In genomic region chr6:3874069-3874468, GRCh38 we compare ENCODE assay signal across 33 cellular contexts.
"Had no signal": no experiment of that assay in that cellular context is flagged by ENCODE, and none has a peak within 500 bp of the region (broad histone marks: within the 10 kb centered on the region; RNA-seq: fewer than 3 reads in every experiment).

No MANE protein-coding gene starts in this region.

- H3K4me1 Mint-ChIP-seq: endodermal cell had no signal

- H3K4me3 Mint-ChIP-seq: activated CD4-positive, alpha-beta memory T cell treated with anti-CD3 and anti-CD28 coated beads for 36 hours; activated CD4-positive, alpha-beta T cell treated with anti-CD3 and anti-CD28 coated beads for 36 hours; activated CD4-positive, alpha-beta T cell treated with anti-CD3 and anti-CD28 coated beads, Interleukin-2, amount 10 ng/mL, durations not matched to agents 24 days and 14 days; activated CD8-positive, alpha-beta T cell treated with anti-CD3 and anti-CD28 coated beads, Interleukin-2, amount 10 ng/mL, durations not matched to agents 7 days and 5 days; activated naive CD8-positive, alpha-beta T cell; activated T-cell treated with anti-CD3 and anti-CD28 coated beads, Interleukin-2, amount 50 U/mL, for 4 hours; activated T-helper 17 cell treated with anti-CD3 and anti-CD28 coated beads, Interleukin-2, amount 50 U/mL, for 72 hours; central memory CD8-positive, alpha-beta T cell; dendritic cell treated with granulocyte-macrophage colony-stimulating factor and Interleukin-4, amounts not matched to agents 40 ng/mL and 50 ng/mL, for 4 days; endodermal cell; T-helper 17 cell; T-helper 2 cell treated with Interferon-gamma antibody and Interleukin-4, amounts not matched to agents 5 μg/mL and 100 μg/mL, for 36 hours had no signal

- H3K9me3 Mint-ChIP-seq: activated CD4-positive, alpha-beta memory T cell treated with anti-CD3 and anti-CD28 coated beads for 36 hours; activated CD4-positive, alpha-beta T cell treated with anti-CD3 and anti-CD28 coated beads, Interleukin-2, amount 10 ng/mL, durations not matched to agents 24 days and 14 days; activated T-cell treated with anti-CD3 and anti-CD28 coated beads, Interleukin-2, amount 50 U/mL, for 4 hours; activated T-helper 17 cell treated with anti-CD3 and anti-CD28 coated beads, Interleukin-2, amount 50 U/mL, for 72 hours; central memory CD8-positive, alpha-beta T cell; dendritic cell treated with granulocyte-macrophage colony-stimulating factor and Interleukin-4, amounts not matched to agents 40 ng/mL and 50 ng/mL, for 4 days; endodermal cell had no signal

- FAIRE-seq: astrocyte, bronchial epithelial cell, frontal cortex had no signal

- H3K27ac Mint-ChIP-seq: activated CD4-positive, alpha-beta memory T cell treated with anti-CD3 and anti-CD28 coated beads for 36 hours; activated CD4-positive, alpha-beta T cell treated with anti-CD3 and anti-CD28 coated beads for 36 hours; activated CD4-positive, alpha-beta T cell treated with anti-CD3 and anti-CD28 coated beads, Interleukin-2, amount 10 ng/mL, durations not matched to agents 24 days and 14 days; activated CD8-positive, alpha-beta T cell treated with anti-CD3 and anti-CD28 coated beads, Interleukin-2, amount 10 ng/mL, durations not matched to agents 7 days and 5 days; activated naive CD8-positive, alpha-beta T cell; activated T-helper 17 cell treated with anti-CD3 and anti-CD28 coated beads, Interleukin-2, amount 50 U/mL, for 72 hours; dendritic cell treated with granulocyte-macrophage colony-stimulating factor and Interleukin-4, amounts not matched to agents 40 ng/mL and 50 ng/mL, for 4 days; endodermal cell; T-helper 17 cell; T-helper 2 cell treated with Interferon-gamma antibody and Interleukin-4, amounts not matched to agents 5 μg/mL and 100 μg/mL, for 36 hours had no signal

- H3K27ac ChIP-seq: brain microvascular endothelial cell, coronary artery, dorsolateral prefrontal cortex, heart left ventricle had no signal

- ATAC-seq: activated CD4-positive, alpha-beta T cell treated with anti-CD3 and anti-CD28 coated beads for 36 hours; activated CD8-positive, alpha-beta T cell treated with anti-CD3 and anti-CD28 coated beads, Interleukin-2, amount 10 ng/mL, durations not matched to agents 7 days and 5 days; activated T-cell treated with anti-CD3 and anti-CD28 coated beads, Interleukin-2, amount 50 U/mL, for 4 hours; activated T-helper 17 cell treated with anti-CD3 and anti-CD28 coated beads, Interleukin-2, amount 50 U/mL, for 72 hours; esophagus mucosa; heart left ventricle; T-helper 17 cell had no signal

- H3K4me3 ChIP-seq: coronary artery, dorsolateral prefrontal cortex, heart left ventricle had no signal

- H3K9me3 ChIP-seq: heart left ventricle had no signal

- H3K36me3 ChIP-seq: brain microvascular endothelial cell, heart left ventricle had no signal

- H3K27me3 Mint-ChIP-seq: activated T-helper 17 cell treated with anti-CD3 and anti-CD28 coated beads, Interleukin-2, amount 50 U/mL, for 72 hours; dendritic cell treated with granulocyte-macrophage colony-stimulating factor and Interleukin-4, amounts not matched to agents 40 ng/mL and 50 ng/mL, for 4 days; T-helper 17 cell had no signal

- DNase-seq: activated CD4-positive, alpha-beta memory T cell treated with anti-CD3 and anti-CD28 coated beads for 36 hours; activated CD4-positive, alpha-beta T cell treated with anti-CD3 and anti-CD28 coated beads for 36 hours; activated CD4-positive, alpha-beta T cell treated with anti-CD3 and anti-CD28 coated beads, Interleukin-2, amount 10 ng/mL, durations not matched to agents 24 days and 14 days; activated CD4-positive, CD25-positive, alpha-beta regulatory T cell; activated CD4-positive, CD25-positive, alpha-beta regulatory T cell treated with anti-CD3 and anti-CD28 coated beads, Interleukin-2, amount 50 U/mL, for 72 hours; activated CD8-positive, alpha-beta T cell treated with anti-CD3 and anti-CD28 coated beads, Interleukin-2, amount 10 ng/mL, durations not matched to agents 7 days and 5 days; activated effector memory CD4-positive, alpha-beta T cell treated with Interleukin-2 at 50 U/mL for 16 hours; activated gamma-delta T cell treated with Interleukin-2 at 50 U/mL for 16 hours; activated naive CD4-positive, alpha-beta T cell treated with anti-CD3 and anti-CD28 coated beads, Interleukin-2, amount 50 U/mL, for 16 hours; activated naive CD4-positive, alpha-beta T cell treated with Interleukin-2 at 50 U/mL for 16 hours; activated T-cell treated with anti-CD3 and anti-CD28 coated beads, Interleukin-2, amount 50 U/mL, for 4 hours; amniotic stem cell; anterior cingulate cortex; brain microvascular endothelial cell; dorsolateral prefrontal cortex; effector memory CD4-positive, alpha-beta T cell; endodermal cell; foreskin fibroblast; glutamatergic neuron; heart left ventricle; T-helper 1 cell; T-helper 17 cell; T1000 had no signal

- H3K36me3 Mint-ChIP-seq: activated CD4-positive, alpha-beta memory T cell treated with anti-CD3 and anti-CD28 coated beads for 36 hours; activated naive CD8-positive, alpha-beta T cell had no signal

- H3K27me3 ChIP-seq: brain microvascular endothelial cell, dorsolateral prefrontal cortex, heart left ventricle had no signal
